Comparison of ENCODE assay signal across 21 cellular contexts in genomic region chr9:8332871-8333270, GRCh38.
"Had no signal": no experiment of that assay in that cellular context is flagged by ENCODE, and none has a peak within 500 bp of the region (broad histone marks: within the 10 kb centered on the region; RNA-seq: fewer than 3 reads in every experiment).

No MANE protein-coding gene starts in this region.

- H3K27ac ChIP-seq: heart right ventricle, hepatocyte, lower lobe of right lung, ovary, skin epidermis, spleen, suprapubic skin, tibial nerve, uterus had no signal

- H3K79me2 ChIP-seq: hepatocyte had no signal

- DNase-seq: heart right ventricle; left cardiac atrium; lower lobe of right lung; mammary epithelial cell; midbrain; mucosa of descending colon; naive thymus-derived CD4-positive, alpha-beta T cell; ovary; retina; right cardiac atrium; spleen; stimulated activated CD4-positive, alpha-beta T cell treated with anti-CD3 and anti-CD28 coated beads, Interleukin-4, amount 100 ng/mL, for 24 hours; stimulated activated naive CD4-positive, alpha-beta T cell; uterus had no signal

- ATAC-seq: heart right ventricle; left cardiac atrium; left lobe of liver; lower lobe of right lung; mucosa of descending colon; naive thymus-derived CD4-positive, alpha-beta T cell; right cardiac atrium; sciatic nerve; stimulated activated effector memory CD8-positive, alpha-beta T cell treated with anti-CD3 and anti-CD28 coated beads, Interleukin-12 subunit alpha, Interleukin-12 subunit beta, amount 100 ng/mL, for 72 hours had no signal

- H3K27me3 ChIP-seq: heart right ventricle, hepatocyte, ovary, spleen, suprapubic skin, tibial nerve, uterus had no signal

- H3K36me3 ChIP-seq: heart right ventricle, lower lobe of right lung, ovary, spleen, suprapubic skin, tibial nerve, uterus had no signal

- H3K4me1 ChIP-seq: lower lobe of right lung, spleen, suprapubic skin, tibial nerve, uterus had no signal

- H3K4me2 ChIP-seq: hepatocyte had no signal

- H3K4me3 ChIP-seq: heart right ventricle, hepatocyte, lower lobe of right lung, mucosa of descending colon, ovary, skin epidermis, spleen, suprapubic skin, tibial nerve, uterus had no signal
